Comparison of ENCODE assay signal across 8 cellular contexts in the genomic region with DNA sequence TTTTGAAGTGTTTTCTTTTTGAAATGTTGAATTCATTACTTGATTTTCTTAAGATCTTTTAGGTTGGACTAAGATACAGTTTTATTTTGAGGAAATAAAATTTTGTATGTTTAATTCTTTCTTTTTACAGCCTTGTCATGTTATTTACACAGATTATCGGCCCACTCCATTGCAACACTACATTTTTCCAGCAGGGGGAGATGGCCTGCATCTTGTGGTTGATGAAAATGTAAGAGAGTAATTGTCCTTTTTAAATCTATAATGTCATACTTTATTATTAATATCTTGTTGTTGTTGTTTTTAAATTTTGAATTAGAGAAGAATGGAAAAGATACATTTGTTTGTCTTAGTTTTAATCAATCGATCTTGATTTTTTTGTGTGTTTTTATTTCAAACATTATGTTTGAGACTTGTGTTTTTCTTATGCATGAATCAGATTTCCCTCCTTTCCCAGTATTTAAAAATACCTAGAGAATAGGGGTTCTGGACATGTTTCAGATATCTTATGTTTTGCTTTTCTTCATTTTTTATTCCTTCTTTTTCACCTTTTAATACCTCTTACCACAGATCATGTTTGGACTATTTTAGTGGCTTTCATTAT. TPM values are rescaled to one million over a fixed set of nuclear protein-coding genes. Genes with fewer than 3 reads are reported as not detected.
DNase-seq lines count a peak whose midpoint lies in the region; ATAC-seq and TF ChIP-seq lines count a peak whose summit lies in the region.

No MANE protein-coding gene starts in this region.

- H3K27me3 Mint-ChIP-seq in glutamatergic neuron (ENCODE audit: unreplicated experiment), result peaks cover 2% of the 10 kb centered on the region

- H3K4me3 Mint-ChIP-seq in glutamatergic neuron (ENCODE audit: unreplicated experiment), result no peak overlapping the region

- no peaks in the 10 kb centered on the region for H3K4me1 Mint-ChIP-seq in glutamatergic neuron (ENCODE audit: low read depth, unreplicated experiment)

- TF ChIP-seq CTCF in GM20000 (IDR thresholded peaks at IDR 0.05; ENCODE audit: extremely low read depth, missing control alignments) (peak; percentile 54), glutamatergic neuron (IDR thresholded peaks at IDR 0.05; ENCODE audit: partially characterized antibody, unreplicated experiment) (peak; percentile 90)

- peaks cover 9% of the 10 kb centered on the region for H3K36me3 Mint-ChIP-seq in glutamatergic neuron (ENCODE audit: unreplicated experiment)

- DNase-seq in AML-193 (lab: John Stamatoyannopoulos, UW) (peak; percentile 40 to 41), GM20000 (ENCODE audit: low spot score) (no peak), SK-N-DZ (ENCODE audit: low spot score) (peak; percentile 46), glutamatergic neuron (peak; percentile 74), renal cortical epithelial cell (ENCODE audit: low read depth) (peak; percentile 61), ecto neural progenitor cell (ENCODE audit: low spot score) (no peak)
- DNase-seq in activated naive CD4-positive, alpha-beta T cell treated with anti-CD3 and anti-CD28 coated beads, Interleukin-2, amount 50 U/mL, for 16 hours, result peak; percentile 64

- H3K27ac Mint-ChIP-seq in glutamatergic neuron (ENCODE audit: unreplicated experiment), result no peak overlapping the region

- no peak for ATAC-seq in GM21515 (IDR thresholded peaks at IDR 0.05; ENCODE audit: unreplicated experiment)

- no peaks in the 10 kb centered on the region for H3K9me3 Mint-ChIP-seq in glutamatergic neuron (ENCODE audit: unreplicated experiment)

RNA-seq across cellular contexts. Expression of gene MTREX, which starts 36.7 kb away (rescaled TPM):
- 83.1 and 103 TPM in 2 replicates for polyA plus RNA-seq in SK-N-DZ (2014; cell fraction: cytosol; rRNA removed)
- polyA plus RNA-seq in SK-N-DZ (2014; cell fraction: nucleus; rRNA removed), result 31.6 and 36.1 TPM in 2 replicates
- total RNA-seq in glutamatergic neuron (ENCODE audit: unreplicated experiment) (81.9 TPM), renal cortical epithelial cell (138 and 161 TPM in 2 replicates)

RNA-seq across cellular contexts. Expression of gene DHX29, which starts 37.0 kb away (rescaled TPM):
- 21.0 and 21.6 TPM in 2 replicates for polyA plus RNA-seq in SK-N-DZ (2014; cell fraction: cytosol; rRNA removed)
- 22.0 and 30.4 TPM in 2 replicates for polyA plus RNA-seq in SK-N-DZ (2014; cell fraction: nucleus; rRNA removed)
- 22.9 TPM for total RNA-seq in glutamatergic neuron (ENCODE audit: unreplicated experiment)
- total RNA-seq in renal cortical epithelial cell, result 23.4 and 39.8 TPM in 2 replicates

Comparison
In these comparisons a context has a peak if more than half of its experiments do, and no peak if none do; other contexts are left out.
1. DNase-seq: peak in AML-193 (2 of 2), SK-N-DZ (single experiment), activated naive CD4-positive, alpha-beta T cell treated with anti-CD3 and anti-CD28 coated beads, Interleukin-2, amount 50 U/mL, for 16 hours (single experiment), glutamatergic neuron (single experiment) and renal cortical epithelial cell (single experiment); none in GM20000 (single experiment) and ecto neural progenitor cell (single experiment).